ENCODE assay signal across 18 cellular contexts in the genomic region with DNA sequence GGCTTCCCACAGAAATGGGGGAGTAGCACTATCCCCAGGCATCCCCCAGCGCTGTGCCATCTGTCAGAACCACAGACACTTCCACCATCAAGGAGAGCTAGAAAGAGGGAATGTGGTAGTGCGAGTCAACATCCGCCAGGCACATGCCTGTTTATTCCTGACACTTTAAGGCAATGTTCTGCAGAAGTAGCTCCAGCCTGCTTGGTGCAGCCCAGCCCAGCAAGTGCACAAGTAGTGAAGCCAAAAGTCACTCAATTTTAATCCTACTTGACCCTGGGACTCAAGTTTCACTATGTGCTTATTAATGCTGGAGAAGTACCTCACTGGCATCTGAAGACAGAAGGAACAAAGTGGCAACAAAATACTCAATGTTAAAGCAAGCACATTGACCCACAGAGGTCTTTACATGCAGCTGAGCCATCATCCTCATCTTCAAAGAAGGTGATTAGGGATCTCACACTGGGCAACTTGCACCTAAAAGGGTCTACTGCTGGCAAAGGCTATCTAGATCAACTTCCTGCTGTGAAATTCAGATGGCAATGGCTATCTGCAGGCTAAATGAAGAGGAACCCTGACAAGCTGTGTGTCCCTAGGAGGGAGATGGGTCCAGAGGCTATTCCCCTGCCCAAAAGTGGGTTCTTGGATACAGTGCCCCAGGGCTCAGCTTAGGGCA.
"Had no signal": no experiment of that assay in that cellular context is flagged by ENCODE, and none has a peak within 500 bp of the region (broad histone marks: within the 10 kb centered on the region; RNA-seq: fewer than 3 reads in every experiment).

No MANE protein-coding gene starts in this region.

- H3K27me3 Mint-ChIP-seq: dendritic cell treated with granulocyte-macrophage colony-stimulating factor and Interleukin-4, amounts not matched to agents 40 ng/mL and 50 ng/mL, for 4 days had no signal

- H3K27ac ChIP-seq: epithelial cell of prostate, hepatocyte, neutrophil, right atrium auricular region, sigmoid colon, stomach, thoracic aorta had no signal

- H3K27ac Mint-ChIP-seq: dendritic cell treated with granulocyte-macrophage colony-stimulating factor and Interleukin-4, amounts not matched to agents 40 ng/mL and 50 ng/mL, for 4 days; effector memory CD8-positive, alpha-beta T cell; naive thymus-derived CD4-positive, alpha-beta T cell had no signal

- H3K9me3 Mint-ChIP-seq: dendritic cell treated with granulocyte-macrophage colony-stimulating factor and Interleukin-4, amounts not matched to agents 40 ng/mL and 50 ng/mL, for 4 days; effector memory CD8-positive, alpha-beta T cell; naive thymus-derived CD4-positive, alpha-beta T cell had no signal

- H3K4me1 ChIP-seq: right atrium auricular region, sigmoid colon, stomach had no signal

- H3K4me3 Mint-ChIP-seq: dendritic cell treated with granulocyte-macrophage colony-stimulating factor and Interleukin-4, amounts not matched to agents 40 ng/mL and 50 ng/mL, for 4 days; effector memory CD8-positive, alpha-beta T cell; naive thymus-derived CD4-positive, alpha-beta T cell had no signal

- H3K4me3 ChIP-seq: hepatocyte, right atrium auricular region, sigmoid colon, stomach, thoracic aorta had no signal

- H3K36me3 Mint-ChIP-seq: naive thymus-derived CD4-positive, alpha-beta T cell had no signal

- H3K36me3 ChIP-seq: neutrophil, right atrium auricular region, sigmoid colon, stomach, thoracic aorta had no signal

- H3K27me3 ChIP-seq: hepatocyte, right atrium auricular region, sigmoid colon, stomach had no signal

- DNase-seq: effector memory CD8-positive, alpha-beta T cell; foreskin melanocyte; head of caudate nucleus; left colon; naive thymus-derived CD4-positive, alpha-beta T cell; sigmoid colon; small intestine; stimulated activated CD4-positive, alpha-beta T cell treated with anti-CD3 and anti-CD28 coated beads, Interleukin-12 subunit alpha, Interleukin-12 subunit beta, amount 100 ng/mL, for 4 hours; stimulated activated naive CD4-positive, alpha-beta T cell; stomach; substantia nigra; trophoblast cell had no signal

- H3K9me3 ChIP-seq: neutrophil, sigmoid colon, stomach, thoracic aorta had no signal

- ATAC-seq: effector memory CD8-positive, alpha-beta T cell; left colon; naive thymus-derived CD4-positive, alpha-beta T cell had no signal
